ENCODE assay signal across 36 cellular contexts in the genomic region with DNA sequence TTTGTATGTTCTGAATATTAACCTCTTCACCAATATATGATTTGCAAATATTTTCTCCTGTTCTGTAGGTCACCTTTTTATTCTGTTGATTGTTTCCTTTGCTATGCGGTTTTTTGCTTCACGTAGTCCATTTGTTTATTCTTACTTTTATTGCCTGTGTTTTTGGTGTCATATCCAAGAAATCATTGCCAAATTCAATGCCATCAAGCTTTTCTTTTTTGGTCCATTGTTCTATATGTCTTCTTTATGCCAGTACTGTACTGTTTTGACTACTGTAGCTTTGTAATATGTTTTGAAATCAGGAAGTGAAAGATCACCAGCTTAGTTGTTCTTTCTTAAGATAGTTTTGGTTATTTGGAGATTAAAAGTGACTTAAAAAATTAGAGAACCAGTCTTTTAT. TPM values are rescaled to one million over a fixed set of nuclear protein-coding genes. Genes with fewer than 3 reads are reported as not detected.
"Had no signal": no experiment of that assay in that cellular context is flagged by ENCODE, and none has a peak within 500 bp of the region (broad histone marks: within the 10 kb centered on the region; RNA-seq: fewer than 3 reads in every experiment).

No MANE protein-coding gene starts in this region.

- H3K27me3 ChIP-seq: esophagus squamous epithelium, heart right ventricle, pancreas, thyroid gland, upper lobe of left lung had no signal

- FAIRE-seq: bronchial epithelial cell, colon, endometrium, islet of Langerhans, pancreas had no signal

- H3K36me3 ChIP-seq: esophagus squamous epithelium, heart right ventricle, left lung, pancreas, prostate gland, stomach, thyroid gland, upper lobe of left lung, WERI-Rb-1 had no signal

- DNase-seq: activated CD4-positive, alpha-beta memory T cell treated with anti-CD3 and anti-CD28 coated beads, Interleukin-2, amount 10 ng/mL, durations not matched to agents 7 days and 5 days; activated CD4-positive, alpha-beta T cell treated with anti-CD3 and anti-CD28 coated beads for 1 hour; activated CD4-positive, alpha-beta T cell treated with anti-CD3 and anti-CD28 coated beads, Interleukin-2, amount 10 ng/mL, durations not matched to agents 7 days and 5 days; activated CD8-positive, alpha-beta memory T cell treated with anti-CD3 and anti-CD28 coated beads, Interleukin-2, amount 50 U/mL, for 48 hours; activated gamma-delta T cell; activated naive CD8-positive, alpha-beta T cell treated with anti-CD3 and anti-CD28 coated beads, Interleukin-2, amount 50 U/mL, for 24 hours; activated T-cell treated with anti-CD3 and anti-CD28 coated beads, Interleukin-2, amount 50 U/mL, for 24 hours; dermis blood vessel endothelial cell; effector CD4-positive, alpha-beta T cell; esophagus squamous epithelium; foreskin melanocyte; heart right ventricle; left lung; mucosa of descending colon; nucleus accumbens; pancreas; retina; stimulated activated CD4-positive, alpha-beta T cell treated with anti-CD3 and anti-CD28 coated beads, Interleukin-12 subunit alpha, Interleukin-12 subunit beta, amount 100 ng/mL, for 4 hours; stimulated activated CD4-positive, alpha-beta T cell treated with anti-CD3 and anti-CD28 coated beads, Interleukin-4, amount 100 ng/mL, for 1 hour; stomach; T-helper 17 cell; T1000; thyroid gland; upper lobe of left lung; WERI-Rb-1 had no signal

- H3K4me3 ChIP-seq: esophagus squamous epithelium, heart right ventricle, left lung, lung, mucosa of descending colon, pancreas, prostate gland, skin epidermis, stomach, thyroid gland, upper lobe of left lung had no signal

- H3K27me3 Mint-ChIP-seq: activated CD4-positive, alpha-beta memory T cell treated with anti-CD3 and anti-CD28 coated beads, Interleukin-2, amount 10 ng/mL, durations not matched to agents 7 days and 5 days; activated CD4-positive, alpha-beta T cell treated with anti-CD3 and anti-CD28 coated beads, Interleukin-2, amount 10 ng/mL, durations not matched to agents 7 days and 5 days; activated naive CD4-positive, alpha-beta T cell treated with anti-CD3 and anti-CD28 coated beads, Interleukin-2, amount 50 U/mL, for 24 hours; activated naive CD8-positive, alpha-beta T cell treated with anti-CD3 and anti-CD28 coated beads, Interleukin-2, amount 50 U/mL, for 24 hours; activated T-cell treated with anti-CD3 and anti-CD28 coated beads, Interleukin-2, amount 50 U/mL, for 24 hours; T-helper 17 cell had no signal

- H3K27ac ChIP-seq: epithelial cell of prostate, esophagus squamous epithelium, heart right ventricle, left lung, pancreas, prostate gland, skin epidermis, stomach, thyroid gland, upper lobe of left lung, WERI-Rb-1 had no signal

- H3K4me3 Mint-ChIP-seq: activated CD4-positive, alpha-beta memory T cell treated with anti-CD3 and anti-CD28 coated beads, Interleukin-2, amount 10 ng/mL, durations not matched to agents 7 days and 5 days; activated CD4-positive, alpha-beta T cell treated with anti-CD3 and anti-CD28 coated beads, Interleukin-2, amount 10 ng/mL, durations not matched to agents 7 days and 5 days; activated naive CD4-positive, alpha-beta T cell treated with anti-CD3 and anti-CD28 coated beads, Interleukin-2, amount 50 U/mL, for 24 hours; activated naive CD8-positive, alpha-beta T cell treated with anti-CD3 and anti-CD28 coated beads, Interleukin-2, amount 50 U/mL, for 24 hours; activated T-cell treated with anti-CD3 and anti-CD28 coated beads, Interleukin-2, amount 50 U/mL, for 24 hours; neural crest cell; T-helper 17 cell had no signal

- H3K9me3 ChIP-seq: prostate gland, thyroid gland had no signal

- H3K4me1 ChIP-seq: pancreas, prostate gland, thyroid gland had no signal

- ATAC-seq: activated naive CD8-positive, alpha-beta T cell treated with anti-CD3 and anti-CD28 coated beads, Interleukin-2, amount 50 U/mL, for 24 hours; heart right ventricle; left lung; mucosa of descending colon; pancreas; sciatic nerve; T-helper 17 cell had no signal

- H3K27ac Mint-ChIP-seq: activated CD4-positive, alpha-beta memory T cell treated with anti-CD3 and anti-CD28 coated beads, Interleukin-2, amount 10 ng/mL, durations not matched to agents 7 days and 5 days; activated CD4-positive, alpha-beta T cell treated with anti-CD3 and anti-CD28 coated beads, Interleukin-2, amount 10 ng/mL, durations not matched to agents 7 days and 5 days; activated naive CD8-positive, alpha-beta T cell treated with anti-CD3 and anti-CD28 coated beads, Interleukin-2, amount 50 U/mL, for 24 hours; activated T-cell treated with anti-CD3 and anti-CD28 coated beads, Interleukin-2, amount 50 U/mL, for 24 hours; T-helper 17 cell had no signal

RNA-seq across cellular contexts. Expression of gene PARP15, which starts 4.2 kb away (rescaled TPM):
- total RNA-seq: neural crest cell had no signal
